In genomic region chr16:50024684-50025543, GRCh38 we compare ENCODE assay signal across 8 cellular contexts. TPM values are rescaled to one million over a fixed set of nuclear protein-coding genes. Genes with fewer than 3 reads are reported as not detected.
DNase-seq lines count a peak whose midpoint lies in the region; ATAC-seq, FAIRE-seq and TF ChIP-seq lines count a peak whose summit lies in the region.

Gene CNEP1R1 (plus strand): TSS chr16:50025225. CDS start chr16:50025316, 91 bp downstream.

- peak within 1 kb of the TSS; percentile 84 for H3K27ac Mint-ChIP-seq in activated T-helper 2 cell treated with anti-CD3 and anti-CD28 coated beads, Interferon-gamma antibody, Interleukin-2, Interleukin-4, amounts not matched to agents 10 μg/mL and 5 μg/mL and 100 μg/mL, durations not matched to agents 14 hours and 24 hours and 36 hours
- H3K27ac Mint-ChIP-seq in natural killer cell treated with Interleukin-12 subunit alpha and Interleukin-12 subunit beta and Interleukin-15 and Interleukin-18, amount 100 ng/mL, for 72 hours: peak within 1 kb of the TSS; percentile 72 to 87

- peak; percentile 87 for TF ChIP-seq POLR2A in H54 (IDR thresholded peaks at IDR 0.05; ENCODE audit: low read depth, low read length)

- peaks cover 10% of the 10 kb centered on the region for H3K4me1 ChIP-seq in RWPE2 (ENCODE audit: insufficient read depth, poor library complexity, severe bottlenecking)

- peaks cover 18% of the 10 kb centered on the region for H3K4me1 Mint-ChIP-seq in activated T-helper 2 cell treated with anti-CD3 and anti-CD28 coated beads, Interferon-gamma antibody, Interleukin-2, Interleukin-4, amounts not matched to agents 10 μg/mL and 5 μg/mL and 100 μg/mL, durations not matched to agents 14 hours and 24 hours and 36 hours (ENCODE audit: low read depth)
- peaks cover 8 to 16% of the 10 kb centered on the region in 2 donors for H3K4me1 Mint-ChIP-seq in natural killer cell treated with Interleukin-12 subunit alpha and Interleukin-12 subunit beta and Interleukin-15 and Interleukin-18, amount 100 ng/mL, for 72 hours (ENCODE audit: low read depth in 2 of 2)

- no peaks in the 10 kb centered on the region for H3K9me3 ChIP-seq in RWPE2 (ENCODE audit: severe bottlenecking)

- peak within 1 kb of the TSS; percentile 27 for H3K27ac ChIP-seq in RWPE2 (ENCODE audit: poor library complexity, severe bottlenecking)

- TF ChIP-seq CTCF in RWPE2 (IDR thresholded peaks at IDR 0.05; ENCODE audit: poor library complexity, severe bottlenecking): peak; percentile 100

- no peaks in the 10 kb centered on the region for H3K27me3 ChIP-seq in RWPE2 (ENCODE audit: insufficient read depth, poor library complexity, severe bottlenecking)

- peaks cover 13% of the 10 kb centered on the region for H3K36me3 Mint-ChIP-seq in activated T-helper 2 cell treated with anti-CD3 and anti-CD28 coated beads, Interferon-gamma antibody, Interleukin-2, Interleukin-4, amounts not matched to agents 10 μg/mL and 5 μg/mL and 100 μg/mL, durations not matched to agents 14 hours and 24 hours and 36 hours (ENCODE audit: low read depth)
- peaks cover 4% of the 10 kb centered on the region for H3K36me3 Mint-ChIP-seq in natural killer cell treated with Interleukin-12 subunit alpha and Interleukin-12 subunit beta and Interleukin-15 and Interleukin-18, amount 100 ng/mL, for 72 hours

- H3K36me3 ChIP-seq in RWPE2 (ENCODE audit: low read depth): peaks cover 35% of the 10 kb centered on the region

- peak; percentile 87 for FAIRE-seq in H54 (lab: Jason Lieb, UNC)

- peaks cover 4% of the 10 kb centered on the region for H3K27me3 Mint-ChIP-seq in activated T-helper 2 cell treated with anti-CD3 and anti-CD28 coated beads, Interferon-gamma antibody, Interleukin-2, Interleukin-4, amounts not matched to agents 10 μg/mL and 5 μg/mL and 100 μg/mL, durations not matched to agents 14 hours and 24 hours and 36 hours (ENCODE audit: low read depth)
- H3K27me3 Mint-ChIP-seq in natural killer cell treated with Interleukin-12 subunit alpha and Interleukin-12 subunit beta and Interleukin-15 and Interleukin-18, amount 100 ng/mL, for 72 hours: peaks cover 10 to 15% of the 10 kb centered on the region in 2 donors

- ATAC-seq in RWPE2 (ENCODE audit: low read depth): peak; percentile 99
- peak; percentile 100 for ATAC-seq in natural killer cell treated with Interleukin-12 subunit alpha and Interleukin-12 subunit beta and Interleukin-15 and Interleukin-18, amount 100 ng/mL, for 72 hours
- ATAC-seq in stimulated activated naive CD8-positive, alpha-beta T cell treated with anti-CD3 and anti-CD28 coated beads, Interleukin-15, Interleukin-2, amounts not matched to agents 100 U/mL and 50 U/mL, for 24 hours: peak; percentile 100

- DNase-seq in G401 (ENCODE audit: low spot score): peak; percentile 97
- DNase-seq in H54 (ENCODE audit: insufficient read length, low spot score): peak; percentile 93
- DNase-seq in LoVo (ENCODE audit: low spot score): peak; percentile 94
- peak; percentile 94 for DNase-seq in RWPE2 (ENCODE audit: low spot score)
- peak; percentile 93 for DNase-seq in activated T-helper 2 cell treated with anti-CD3 and anti-CD28 coated beads, Interferon-gamma antibody, Interleukin-2, Interleukin-4, amounts not matched to agents 10 μg/mL and 5 μg/mL and 100 μg/mL, durations not matched to agents 14 hours and 24 hours and 36 hours (ENCODE audit: low spot score)
- DNase-seq in fibroblast of peridontal ligament (ENCODE audit: extremely low read depth): peak; percentile 97
- DNase-seq in natural killer cell treated with Interleukin-12 subunit alpha and Interleukin-12 subunit beta and Interleukin-15 and Interleukin-18, amount 100 ng/mL, for 72 hours (ENCODE audit: low spot score): peak; percentile 96
- peak; percentile 92 for DNase-seq in stimulated activated naive CD8-positive, alpha-beta T cell treated with anti-CD3 and anti-CD28 coated beads, Interleukin-15, Interleukin-2, amounts not matched to agents 100 U/mL and 50 U/mL, for 24 hours

- peak within 1 kb of the TSS; percentile 95 for H3K4me3 Mint-ChIP-seq in activated T-helper 2 cell treated with anti-CD3 and anti-CD28 coated beads, Interferon-gamma antibody, Interleukin-2, Interleukin-4, amounts not matched to agents 10 μg/mL and 5 μg/mL and 100 μg/mL, durations not matched to agents 14 hours and 24 hours and 36 hours (ENCODE audit: low read depth)
- peak within 1 kb of the TSS; percentile 98 for H3K4me3 Mint-ChIP-seq in natural killer cell treated with Interleukin-12 subunit alpha and Interleukin-12 subunit beta and Interleukin-15 and Interleukin-18, amount 100 ng/mL, for 72 hours

- in situ Hi-C loops in G401 (cut with HindIII; ENCODE audit: low sequenced_read_pairs): no loop called here

- H3K4me3 ChIP-seq in RWPE2 (ENCODE audit: severe bottlenecking): peak within 1 kb of the TSS; percentile 94

- intact Hi-C loops in activated T-helper 2 cell treated with anti-CD3 and anti-CD28 coated beads, Interferon-gamma antibody, Interleukin-2, Interleukin-4, amounts not matched to agents 10 μg/mL and 5 μg/mL and 100 μg/mL, durations not matched to agents 14 hours and 24 hours and 36 hours (cut with micrococcal nuclease): loop anchor here (1.0 to 10.0 kb wide), 6 partner anchors 40 to 781 kb away; partner anchors contain the start of genes CYLD and HEATR3

- no peaks in the 10 kb centered on the region for H3K9me3 Mint-ChIP-seq in activated T-helper 2 cell treated with anti-CD3 and anti-CD28 coated beads, Interferon-gamma antibody, Interleukin-2, Interleukin-4, amounts not matched to agents 10 μg/mL and 5 μg/mL and 100 μg/mL, durations not matched to agents 14 hours and 24 hours and 36 hours
- H3K9me3 Mint-ChIP-seq in natural killer cell treated with Interleukin-12 subunit alpha and Interleukin-12 subunit beta and Interleukin-15 and Interleukin-18, amount 100 ng/mL, for 72 hours: no peaks in the 10 kb centered on the region

RNA-seq across cellular contexts. Expression of gene CNEP1R1, which starts in this region (rescaled TPM):
- 12.2 and 22.5 TPM in 2 replicates for total RNA-seq in G401 (2014; rRNA removed; shearing (Covaris generic))
- 23.4 and 26.1 TPM in 2 replicates for total RNA-seq in activated T-helper 2 cell treated with anti-CD3 and anti-CD28 coated beads, Interferon-gamma antibody, Interleukin-2, Interleukin-4, amounts not matched to agents 10 μg/mL and 5 μg/mL and 100 μg/mL, durations not matched to agents 14 hours and 24 hours and 36 hours
- total RNA-seq in natural killer cell treated with Interleukin-12 subunit alpha and Interleukin-12 subunit beta and Interleukin-15 and Interleukin-18, amount 100 ng/mL, for 72 hours: 10 to 100 TPM; 22.1 to 26.6 TPM

Comparison
In these comparisons a context has a peak if more than half of its experiments do, and no peak if none do; other contexts are left out.
1. Peak in every context shown above with its lines: DNase-seq, ATAC-seq, H3K4me3 ChIP-seq and H3K27ac ChIP-seq.